ENCODE assay signal across 23 cellular contexts in genomic region chr10:77686096-77686495, GRCh38. TPM values are rescaled to one million over a fixed set of nuclear protein-coding genes. Genes with fewer than 3 reads are reported as not detected.
"Had no signal": no experiment of that assay in that cellular context is flagged by ENCODE, and none has a peak within 500 bp of the region (broad histone marks: within the 10 kb centered on the region; RNA-seq: fewer than 3 reads in every experiment).

No MANE protein-coding gene starts in this region.

- H3K4me3 ChIP-seq: coronary artery, gastroesophageal sphincter, heart left ventricle, stomach, suprapubic skin, tibial nerve, uterus had no signal

- H3K27me3 ChIP-seq: stomach, tibial nerve, uterus had no signal

- H3K36me3 ChIP-seq: gastroesophageal sphincter, heart left ventricle, stomach, suprapubic skin, tibial nerve, uterus had no signal

- DNase-seq: activated CD4-positive, alpha-beta T cell treated with anti-CD3 and anti-CD28 coated beads, Interleukin-2, amount 10 ng/mL, durations not matched to agents 7 days and 5 days; activated CD4-positive, CD25-positive, alpha-beta regulatory T cell treated with anti-CD3 and anti-CD28 coated beads, Interleukin-2, amount 50 U/mL, for 72 hours; activated CD8-positive, alpha-beta memory T cell treated with anti-CD3 and anti-CD28 coated beads, Interleukin-2, amount 10 ng/mL, durations not matched to agents 7 days and 5 days; activated CD8-positive, alpha-beta T cell treated with anti-CD3 and anti-CD28 coated beads for 36 hours; activated effector memory CD4-positive, alpha-beta T cell treated with anti-CD3 and anti-CD28 coated beads, Interleukin-2, amount 50 U/mL, for 16 hours; activated naive CD4-positive, alpha-beta T cell treated with anti-CD3 and anti-CD28 coated beads, Interleukin-2, amount 10 ng/mL, durations not matched to agents 7 days and 5 days; activated T-cell treated with anti-CD3 and anti-CD28 coated beads for 4 hours; amygdala; heart left ventricle; left colon; mesenchymal stem cell; naive thymus-derived CD4-positive, alpha-beta T cell; small intestine; stimulated activated CD4-positive, alpha-beta T cell treated with anti-CD3 and anti-CD28 coated beads, Interleukin-2, amount 100 ng/mL, for 24 hours; stomach; uterus had no signal

- H3K4me1 Mint-ChIP-seq: activated CD4-positive, alpha-beta T cell treated with anti-CD3 and anti-CD28 coated beads, Interleukin-2, amount 10 ng/mL, durations not matched to agents 7 days and 5 days; activated CD8-positive, alpha-beta memory T cell treated with anti-CD3 and anti-CD28 coated beads, Interleukin-2, amount 10 ng/mL, durations not matched to agents 7 days and 5 days; activated naive CD4-positive, alpha-beta T cell treated with anti-CD3 and anti-CD28 coated beads, Interleukin-2, amount 10 ng/mL, durations not matched to agents 7 days and 5 days; naive thymus-derived CD4-positive, alpha-beta T cell; stimulated activated effector memory CD8-positive, alpha-beta T cell treated with anti-CD3 and anti-CD28 coated beads, Interleukin-12 subunit alpha, Interleukin-12 subunit beta, amount 100 ng/mL, for 72 hours had no signal

- H3K9me3 ChIP-seq: gastroesophageal sphincter, heart left ventricle, stomach, suprapubic skin, tibial nerve, uterus had no signal

- H3K27ac Mint-ChIP-seq: activated CD4-positive, alpha-beta T cell treated with anti-CD3 and anti-CD28 coated beads, Interleukin-2, amount 10 ng/mL, durations not matched to agents 7 days and 5 days; activated CD8-positive, alpha-beta memory T cell treated with anti-CD3 and anti-CD28 coated beads, Interleukin-2, amount 10 ng/mL, durations not matched to agents 7 days and 5 days; activated CD8-positive, alpha-beta T cell treated with anti-CD3 and anti-CD28 coated beads for 36 hours; activated naive CD4-positive, alpha-beta T cell treated with anti-CD3 and anti-CD28 coated beads, Interleukin-2, amount 10 ng/mL, durations not matched to agents 7 days and 5 days; naive thymus-derived CD4-positive, alpha-beta T cell; stimulated activated effector memory CD8-positive, alpha-beta T cell treated with anti-CD3 and anti-CD28 coated beads, Interleukin-12 subunit alpha, Interleukin-12 subunit beta, amount 100 ng/mL, for 72 hours had no signal

- H3K4me1 ChIP-seq: gastroesophageal sphincter, heart left ventricle, suprapubic skin, tibial nerve, uterus had no signal

- H3K4me3 Mint-ChIP-seq: activated CD4-positive, alpha-beta T cell treated with anti-CD3 and anti-CD28 coated beads, Interleukin-2, amount 10 ng/mL, durations not matched to agents 7 days and 5 days; activated CD8-positive, alpha-beta memory T cell treated with anti-CD3 and anti-CD28 coated beads, Interleukin-2, amount 10 ng/mL, durations not matched to agents 7 days and 5 days; activated CD8-positive, alpha-beta T cell treated with anti-CD3 and anti-CD28 coated beads for 36 hours; activated naive CD4-positive, alpha-beta T cell treated with anti-CD3 and anti-CD28 coated beads, Interleukin-2, amount 10 ng/mL, durations not matched to agents 7 days and 5 days; naive thymus-derived CD4-positive, alpha-beta T cell; neural crest cell; stimulated activated effector memory CD8-positive, alpha-beta T cell treated with anti-CD3 and anti-CD28 coated beads, Interleukin-12 subunit alpha, Interleukin-12 subunit beta, amount 100 ng/mL, for 72 hours had no signal

- H3K27ac ChIP-seq: coronary artery, gastroesophageal sphincter, heart left ventricle, stomach, suprapubic skin, tibial nerve, uterus, VCaP had no signal

- H3K36me3 Mint-ChIP-seq: activated CD8-positive, alpha-beta memory T cell treated with anti-CD3 and anti-CD28 coated beads, Interleukin-2, amount 10 ng/mL, durations not matched to agents 7 days and 5 days; activated naive CD4-positive, alpha-beta T cell treated with anti-CD3 and anti-CD28 coated beads, Interleukin-2, amount 10 ng/mL, durations not matched to agents 7 days and 5 days; naive thymus-derived CD4-positive, alpha-beta T cell; stimulated activated effector memory CD8-positive, alpha-beta T cell treated with anti-CD3 and anti-CD28 coated beads, Interleukin-12 subunit alpha, Interleukin-12 subunit beta, amount 100 ng/mL, for 72 hours had no signal

- H3K9me3 Mint-ChIP-seq: activated CD4-positive, alpha-beta T cell treated with anti-CD3 and anti-CD28 coated beads, Interleukin-2, amount 10 ng/mL, durations not matched to agents 7 days and 5 days; activated CD8-positive, alpha-beta T cell treated with anti-CD3 and anti-CD28 coated beads for 36 hours; activated naive CD4-positive, alpha-beta T cell treated with anti-CD3 and anti-CD28 coated beads, Interleukin-2, amount 10 ng/mL, durations not matched to agents 7 days and 5 days; naive thymus-derived CD4-positive, alpha-beta T cell; neural crest cell; stimulated activated effector memory CD8-positive, alpha-beta T cell treated with anti-CD3 and anti-CD28 coated beads, Interleukin-12 subunit alpha, Interleukin-12 subunit beta, amount 100 ng/mL, for 72 hours had no signal

RNA-seq across cellular contexts. Expression of gene KCNMA1, which starts 48.5 kb away (rescaled TPM):
- total RNA-seq: activated CD4-positive, alpha-beta T cell treated with anti-CD3 and anti-CD28 coated beads, Interleukin-2, amount 10 ng/mL, durations not matched to agents 7 days and 5 days had no signal
- polyA plus RNA-seq: naive thymus-derived CD4-positive, alpha-beta T cell had no signal
